ENCODE assay signal across 2 cellular contexts in the genomic region with DNA sequence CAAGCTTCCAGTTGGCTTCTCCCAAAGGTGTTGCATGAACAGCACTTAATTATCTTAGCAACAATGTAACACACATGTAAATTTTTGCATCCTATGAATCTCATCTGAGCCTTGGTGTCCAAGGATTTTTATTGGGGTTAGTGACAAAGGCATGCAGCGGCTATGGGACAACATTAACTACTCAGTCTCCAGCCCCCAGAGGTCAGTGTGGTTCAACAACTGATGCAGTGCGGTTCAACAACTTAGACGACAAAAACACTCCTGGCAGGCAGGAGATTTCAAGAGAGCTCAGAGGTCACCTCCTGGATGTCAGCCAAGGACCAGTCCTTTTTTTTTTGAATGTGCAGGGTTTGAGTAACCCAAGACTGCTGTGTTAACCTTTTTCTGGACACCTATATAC.
TF ChIP-seq lines count a peak whose summit lies in the region.

No MANE protein-coding gene starts in this region.

TF ChIP-seq in HCT116, 20 proteins besides CTCF, POLR2A, EP300 and RAD21:
- TF ChIP-seq ZNF274 (IDR thresholded peaks at IDR 0.05; ENCODE audit: low read depth, low read length) (no peak), EGR1 (IDR thresholded peaks at IDR 0.05; ENCODE audit: low read depth) (no peak), ZFX (IDR thresholded peaks at IDR 0.05) (no peak), EZH2phosphoT487 (IDR thresholded peaks at IDR 0.05; ENCODE audit: borderline replicate concordance) (no peak), TCF7L2 (IDR thresholded peaks at IDR 0.05; ENCODE audit: borderline replicate concordance, extremely low read depth, insufficient read depth, insufficient read length) (no peak), SIN3A (IDR thresholded peaks at IDR 0.05; ENCODE audit: low read depth) (no peak), YY1 (IDR thresholded peaks at IDR 0.05; ENCODE audit: extremely low read depth, insufficient replicate concordance, low read depth, low read length) (no peak), POLR2AphosphoS5 (IDR thresholded peaks at IDR 0.05; ENCODE audit: low read depth, low read length) (no peak), EZH2 (IDR thresholded peaks at IDR 0.05) (no peak), SRF (IDR thresholded peaks at IDR 0.05; ENCODE audit: low read depth) (no peak), FOSL1 (IDR thresholded peaks at IDR 0.05; ENCODE audit: low read depth) (no peak), JUND (IDR thresholded peaks at IDR 0.05) (no peak)
- TF ChIP-seq, protein P1, sequence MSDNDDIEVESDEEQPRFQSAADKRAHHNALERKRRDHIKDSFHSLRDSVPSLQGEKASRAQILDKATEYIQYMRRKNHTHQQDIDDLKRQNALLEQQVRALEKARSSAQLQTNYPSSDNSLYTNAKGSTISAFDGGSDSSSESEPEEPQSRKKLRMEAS (IDR thresholded peaks at IDR 0.05) = no peak
- TF ChIP-seq, protein P2, sequence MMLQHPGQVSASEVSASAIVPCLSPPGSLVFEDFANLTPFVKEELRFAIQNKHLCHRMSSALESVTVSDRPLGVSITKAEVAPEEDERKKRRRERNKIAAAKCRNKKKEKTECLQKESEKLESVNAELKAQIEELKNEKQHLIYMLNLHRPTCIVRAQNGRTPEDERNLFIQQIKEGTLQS (IDR thresholded peaks at IDR 0.05) = no peak

TF ChIP-seq in K562, 482 proteins besides CTCF, POLR2A, EP300 and RAD21:
- TF ChIP-seq ARID1B (IDR thresholded peaks at IDR 0.05) (no peak), NFIC (IDR thresholded peaks at IDR 0.05) (peak; percentile 18; the same call in 1 of the 2 replicates)
